ENCODE assay signal across 1 cellular context in genomic region chr6:158703840-158704822, GRCh38.
TF ChIP-seq lines count a peak whose summit lies in the region.

No MANE protein-coding gene starts in this region.

TF ChIP-seq in WTC11, 78 proteins besides CTCF, POLR2A, EP300 and RAD21 (continued from another document):
- no peak for TF ChIP-seq HMGA2 (CRISPR knock-in tag; IDR thresholded peaks at IDR 0.05)
- no peak for TF ChIP-seq ZNF423 (CRISPR knock-in tag; IDR thresholded peaks at IDR 0.05)
- TF ChIP-seq AFF4 (CRISPR knock-in tag; IDR thresholded peaks at IDR 0.05; ENCODE audit: borderline replicate concordance): no peak
- peak; percentile 87 for TF ChIP-seq HMGXB4 (CRISPR knock-in tag; IDR thresholded peaks at IDR 0.05)
- peak; percentile 23; the same call in 1 of the 2 replicates for TF ChIP-seq ZNF121 (CRISPR knock-in tag; IDR thresholded peaks at IDR 0.05)
- TF ChIP-seq FOXK1 (CRISPR knock-in tag; IDR thresholded peaks at IDR 0.05): no peak
